ENCODE assay signal across 9 cellular contexts in the genomic region with DNA sequence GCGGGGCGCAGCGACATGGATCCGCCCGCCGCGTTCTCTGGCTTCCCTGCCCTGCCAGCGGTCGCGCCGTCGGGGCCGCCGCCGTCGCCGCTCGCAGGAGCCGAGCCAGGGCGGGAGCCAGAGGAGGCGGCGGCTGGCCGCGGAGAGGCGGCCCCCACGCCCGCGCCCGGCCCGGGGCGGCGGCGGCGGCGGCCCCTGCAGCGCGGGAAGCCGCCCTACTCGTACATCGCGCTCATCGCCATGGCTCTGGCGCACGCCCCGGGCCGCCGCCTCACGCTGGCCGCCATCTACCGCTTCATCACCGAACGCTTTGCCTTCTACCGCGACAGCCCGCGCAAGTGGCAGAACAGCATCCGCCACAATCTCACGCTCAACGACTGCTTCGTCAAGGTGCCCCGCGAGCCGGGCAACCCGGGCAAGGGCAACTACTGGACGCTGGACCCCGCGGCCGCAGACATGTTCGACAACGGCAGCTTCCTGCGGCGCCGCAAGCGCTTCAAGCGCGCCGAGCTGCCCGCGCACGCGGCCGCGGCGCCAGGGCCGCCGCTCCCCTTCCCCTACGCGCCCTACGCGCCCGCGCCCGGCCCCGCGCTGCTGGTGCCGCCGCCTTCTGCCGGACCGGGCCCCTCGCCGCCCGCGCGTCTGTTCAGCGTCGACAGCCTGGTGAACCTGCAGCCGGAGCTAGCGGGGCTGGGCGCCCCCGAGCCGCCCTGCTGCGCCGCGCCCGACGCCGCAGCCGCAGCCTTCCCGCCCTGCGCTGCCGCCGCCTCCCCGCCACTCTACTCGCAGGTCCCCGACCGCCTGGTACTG. TPM values are rescaled to one million over a fixed set of nuclear protein-coding genes. Genes with fewer than 3 reads are reported as not detected.
A peak's percentile ranks its signal among the peaks of the same experiment; 100 is the strongest.
DNase-seq lines count a peak whose midpoint lies in the region; ATAC-seq and TF ChIP-seq lines count a peak whose summit lies in the region.
"Had no signal": no experiment of that assay in that cellular context is flagged by ENCODE, and none has a peak within 500 bp of the region (broad histone marks: within the 10 kb centered on the region; RNA-seq: fewer than 3 reads in every experiment).

No MANE protein-coding gene starts in this region.

- no peak overlapping the region for H2BK5ac ChIP-seq in trophoblast cell (ENCODE audit: low read depth, low read length, poor library complexity)

- peaks cover 3% of the 10 kb centered on the region for H3K79me1 ChIP-seq in trophoblast cell (ENCODE audit: low read length)

- no peak overlapping the region for H4K8ac ChIP-seq in trophoblast cell (ENCODE audit: low read depth, low read length)

- H3K9me3 ChIP-seq in RWPE2 (ENCODE audit: severe bottlenecking) (no peaks in the 10 kb centered on the region), trophoblast cell (ENCODE audit: insufficient read depth, low read depth, low read length) (peaks cover 3% of the 10 kb centered on the region)

- H2BK120ac ChIP-seq in trophoblast cell (ENCODE audit: insufficient read depth, low read length, poor library complexity) = no peak overlapping the region

- TF ChIP-seq CTCF in RWPE2 (IDR thresholded peaks at IDR 0.05; ENCODE audit: poor library complexity, severe bottlenecking) = no peak

- H3K36me3 ChIP-seq in RWPE2 (ENCODE audit: low read depth) (no peaks in the 10 kb centered on the region), trophoblast cell (ENCODE audit: control insufficient read depth in 1 of 2, insufficient read depth in 2 of 2, low read length in 2 of 2) (no peaks in the 10 kb centered on the region)

- H3K9ac ChIP-seq in trophoblast cell (ENCODE audit: low read length) = no peak overlapping the region

- H2AK5ac ChIP-seq in trophoblast cell (ENCODE audit: low read length) = no peak overlapping the region

- ATAC-seq in RWPE2 (ENCODE audit: low read depth) = peak; percentile 48
- ATAC-seq in esophagus mucosa = peak; percentile 11
- ATAC-seq in GM21390 (IDR thresholded peaks at IDR 0.05; ENCODE audit: unreplicated experiment) = no peak
- ATAC-seq in HG02798 (IDR thresholded peaks at IDR 0.05; ENCODE audit: poor library complexity, unreplicated experiment) = no peak

- WGBS in trophoblast cell (ENCODE audit: extremely low coverage, insufficient coverage, insufficient read length) = no CpG with 5 or more reads among the region's 126 CpGs

- no peak overlapping the region for H3K27ac ChIP-seq in RWPE2 (ENCODE audit: poor library complexity, severe bottlenecking)
- no peak overlapping the region for H3K27ac ChIP-seq in trophoblast cell (ENCODE audit: low read depth, low read length)

- H3K23ac ChIP-seq in trophoblast cell (ENCODE audit: low read length) = no peak overlapping the region

- H3K4ac ChIP-seq in trophoblast cell (ENCODE audit: low read depth, low read length) = no peak overlapping the region

- peak overlapping the region; percentile 20 for H3K4me3 ChIP-seq in RWPE2 (ENCODE audit: severe bottlenecking)
- peak overlapping the region; percentile 56 for H3K4me3 ChIP-seq in trophoblast cell (ENCODE audit: low read depth, low read length)

- DNase-seq in DMS53 (lab: John Stamatoyannopoulos, UW) (peak; percentile 82), DMS53 treated with DMSO at 0.1 percent for 48 hours (lab: John Stamatoyannopoulos, UW; ENCODE audit: unreplicated experiment) (no peak), RWPE2 (ENCODE audit: low spot score) (no peak), trophoblast cell (no peak), T-helper 9 cell (no peak)

- H3K4me1 ChIP-seq in RWPE2 (ENCODE audit: insufficient read depth, poor library complexity, severe bottlenecking) (no peaks in the 10 kb centered on the region), trophoblast cell (ENCODE audit: control insufficient read depth in 1 of 2, insufficient read depth in 2 of 2, low read length in 2 of 2) (peaks cover 17 to 24% of the 10 kb centered on the region in 2 experiments)

- peak overlapping the region; percentile 42 for H2AFZ ChIP-seq in trophoblast cell (ENCODE audit: insufficient read depth, low read length, poor library complexity)

- H2BK12ac ChIP-seq in trophoblast cell (ENCODE audit: low read length) = no peak overlapping the region

- no peak overlapping the region for H4K12ac ChIP-seq in trophoblast cell (ENCODE audit: low read depth, low read length)

- no peak overlapping the region for H3K18ac ChIP-seq in trophoblast cell (ENCODE audit: low read length)

- no peak overlapping the region for H3K14ac ChIP-seq in trophoblast cell (ENCODE audit: low read length)

- peak overlapping the region; percentile 65 for H3K4me2 ChIP-seq in trophoblast cell (ENCODE audit: low read length)

- H3K79me2 ChIP-seq in trophoblast cell (ENCODE audit: control insufficient read depth, insufficient read depth, low read length, poor library complexity) = no peaks in the 10 kb centered on the region

- peaks cover 16% of the 10 kb centered on the region for H3K27me3 ChIP-seq in RWPE2 (ENCODE audit: insufficient read depth, poor library complexity, severe bottlenecking)
- peaks cover 34% of the 10 kb centered on the region for H3K27me3 ChIP-seq in trophoblast cell (ENCODE audit: insufficient read depth, low read length)

- H4K91ac ChIP-seq in trophoblast cell (ENCODE audit: low read depth, low read length) = no peak overlapping the region

RNA-seq across cellular contexts. Expression of gene FOXE3, which starts 0.4 kb away (rescaled TPM):
- total RNA-seq in esophagus mucosa = not detected
- 5.3 and 6.7 TPM in 2 replicates for polyA plus RNA-seq in trophoblast cell (2013)
- total RNA-seq: A172 had no signal

RNA-seq across cellular contexts. Expression of gene FOXD2, which starts 21.3 kb away (rescaled TPM):
- 0.08 TPM for total RNA-seq in esophagus mucosa
- 0.01 TPM in 1 of 2 replicates, not detected in the other for polyA plus RNA-seq in trophoblast cell (2013)

Comparison
In these comparisons a context has a peak if more than half of its experiments do, and no peak if none do; other contexts are left out.
1. ATAC-seq: peak in RWPE2 (single experiment) and esophagus mucosa (single experiment); none in GM21390 (single experiment) and HG02798 (single experiment).